In genomic region chr16:30518552-30518951, GRCh38 we compare ENCODE assay signal across 34 cellular contexts. TPM values are rescaled to one million over a fixed set of nuclear protein-coding genes. Genes with fewer than 3 reads are reported as not detected.
DNase-seq lines count a peak whose midpoint lies in the region; ATAC-seq and TF ChIP-seq lines count a peak whose summit lies in the region.
"Had no signal": no experiment of that assay in that cellular context is flagged by ENCODE, and none has a peak within 500 bp of the region (broad histone marks: within the 10 kb centered on the region; RNA-seq: fewer than 3 reads in every experiment).

No MANE protein-coding gene starts in this region.

- no peak overlapping the region for H3K18ac ChIP-seq in neuronal stem cell (ENCODE audit: low read length)

- intact Hi-C loops in HCT116 (cut with micrococcal nuclease) = no loop called here

- no CpG with 5 or more reads among the region's 10 CpGs for WGBS in neuronal stem cell (ENCODE audit: extremely low coverage in 2 of 2, insufficient read length in 2 of 2, insufficient replicate concordance in 1 of 2), 2 donors

- H2BK5ac ChIP-seq in neuronal stem cell (ENCODE audit: low read length) = peak overlapping the region; percentile 53

- H3K27ac ChIP-seq in HCT116 (ENCODE audit: low read depth, low read length) (no peak overlapping the region), neuronal stem cell (replicated peaks; ENCODE audit: low read length) (no peak overlapping the region)
- H3K27ac ChIP-seq: heart right ventricle, right atrium auricular region, spleen had no signal

- no peak overlapping the region for H3K4ac ChIP-seq in neuronal stem cell (ENCODE audit: low read length)

- H3K27me3 ChIP-seq in HCT116 (ENCODE audit: insufficient read depth, low read length) = no peaks in the 10 kb centered on the region
- H3K27me3 ChIP-seq in neuronal stem cell (ENCODE audit: control insufficient read depth in 3 of 3, insufficient read depth in 3 of 3, low read depth in 1 of 3, low read length in 3 of 3) = no peaks in the 10 kb centered on the region
- H3K27me3 ChIP-seq: BE2C, heart right ventricle, right atrium auricular region, spleen had no signal

- no peaks in the 10 kb centered on the region for H4K20me1 ChIP-seq in HCT116 (ENCODE audit: insufficient read depth)

- H2BK12ac ChIP-seq in neuronal stem cell (ENCODE audit: low read length) = no peak overlapping the region

- CTCF ChIA-PET in HCT116 (lab: Charles Lee) = no interaction called here

- H3K4me1 ChIP-seq in HCT116 (ENCODE audit: control insufficient read depth in 1 of 2, insufficient read depth in 2 of 2, low read length in 2 of 2) = 0 out of 4 replicates have a peak, but pooled peaks cover 0 to 5% of the 10 kb centered on the region in 2 experiments
- H3K4me1 ChIP-seq in neuronal stem cell (ENCODE audit: control insufficient read depth in 2 of 2, insufficient read depth in 1 of 2, low read depth in 1 of 2, low read length in 2 of 2) = no peaks in the 10 kb centered on the region
- H3K4me1 ChIP-seq: BE2C, HAP-1, spleen had no signal

- H3K4me3 ChIP-seq in HCT116 (replicated peaks in 1 of 2; ENCODE audit: low read depth in 1 of 2, low read length in 2 of 2) (no peak overlapping the region), neuronal stem cell (ENCODE audit: low read length in 2 of 2) (no peak overlapping the region)
- H3K4me3 ChIP-seq: HAP-1, heart right ventricle, lung, mucosa of descending colon, right atrium auricular region, spleen had no signal

- no peaks in the 10 kb centered on the region for H3K79me1 ChIP-seq in neuronal stem cell (ENCODE audit: low read depth, low read length)

- no peaks in the 10 kb centered on the region for H3K79me2 ChIP-seq in HCT116 (ENCODE audit: insufficient read depth, low read length)

- H3K4me2 ChIP-seq in HCT116 (ENCODE audit: low read length) (no peak overlapping the region), neuronal stem cell (ENCODE audit: insufficient read depth, low read length, poor library complexity, severe bottlenecking) (no peak overlapping the region)

- peak overlapping the region; percentile 70 for H3K27ac Mint-ChIP-seq in activated naive CD4-positive, alpha-beta T cell treated with anti-CD3 and anti-CD28 coated beads, Interleukin-2, amount 50 U/mL, for 24 hours
- peak overlapping the region; percentile 68 for H3K27ac Mint-ChIP-seq in activated naive CD8-positive, alpha-beta T cell treated with anti-CD3 and anti-CD28 coated beads, Interleukin-2, amount 10 ng/mL, durations not matched to agents 7 days and 5 days
- H3K27ac Mint-ChIP-seq: IgD-negative memory B cell had no signal

- no peak for DNase-seq in activated naive CD4-positive, alpha-beta T cell (lab: John Stamatoyannopoulos, UW)
- no peak for DNase-seq in HCT116 (ENCODE audit: low read depth, low spot score)
- DNase-seq in activated naive CD8-positive, alpha-beta T cell treated with anti-CD3 and anti-CD28 coated beads, Interleukin-2, amount 10 ng/mL, durations not matched to agents 7 days and 5 days = no peak
- no peak for DNase-seq in neuronal stem cell (ENCODE audit: low spot score)
- no peak for DNase-seq in NCI-H1417 (lab: John Stamatoyannopoulos, UW)
- no peak for DNase-seq in cerebellar cortex (ENCODE audit: low spot score)
- DNase-seq: ACHN; activated CD4-positive, alpha-beta T cell treated with anti-CD3 and anti-CD28 coated beads for 4 hours; activated effector memory CD4-positive, alpha-beta T cell treated with Interleukin-2 at 50 U/mL for 16 hours; BE2C; Caco-2; cortex of kidney; DMS79 treated with DMSO at 0.1 percent for 48 hours; foreskin fibroblast; heart right ventricle; kidney glomerular epithelial cell; mucosa of descending colon; NCI-H1092 treated with DMSO at 0.1 percent for 48 hours; NCI-H2029; NCI-H526 treated with DMSO at 0.1 percent for 48 hours; spleen; stimulated activated CD4-positive, alpha-beta T cell treated with anti-CD3 and anti-CD28 coated beads, Interleukin-2, amount 100 ng/mL, for 48 hours had no signal

- H3K9ac ChIP-seq in HCT116 (ENCODE audit: low read length) (no peak overlapping the region), neuronal stem cell (ENCODE audit: low read depth, low read length, poor library complexity) (no peak overlapping the region)

- peak overlapping the region; percentile 24 for H2BK15ac ChIP-seq in neuronal stem cell (ENCODE audit: low read length)

- RAD21 ChIA-PET in HCT116 (lab: Charles Lee; ENCODE audit: low non-redundant PET in 1 of 2, low total read pairs in 2 of 2, uncharacterized antibody in 2 of 2, unreplicated experiment in 2 of 2) = no interaction called here

- ATAC-seq in HCT116 = peak; percentile 61
- no peak for ATAC-seq in activated naive CD8-positive, alpha-beta T cell treated with anti-CD3 and anti-CD28 coated beads, Interleukin-2, amount 10 ng/mL, durations not matched to agents 7 days and 5 days (ENCODE audit: low read depth)
- no peak for ATAC-seq in GM18909 (IDR thresholded peaks at IDR 0.05; ENCODE audit: poor library complexity, unreplicated experiment)
- ATAC-seq: esophagus mucosa, heart right ventricle, mucosa of descending colon had no signal

- H4K91ac ChIP-seq in neuronal stem cell (ENCODE audit: low read depth, low read length, poor library complexity) = no peak overlapping the region

- H3K4me3 Mint-ChIP-seq in activated naive CD4-positive, alpha-beta T cell treated with anti-CD3 and anti-CD28 coated beads, Interleukin-2, amount 50 U/mL, for 24 hours = no peak overlapping the region
- no peak overlapping the region for H3K4me3 Mint-ChIP-seq in activated naive CD8-positive, alpha-beta T cell treated with anti-CD3 and anti-CD28 coated beads, Interleukin-2, amount 10 ng/mL, durations not matched to agents 7 days and 5 days
- H3K4me3 Mint-ChIP-seq: neural crest cell; T-helper 1 cell treated with Interleukin-12 subunit alpha and Interleukin-12 subunit beta and Interleukin-4 antibody, amounts not matched to agents 30 μg/mL and 1 μg/mL, for 36 hours had no signal

- H3K27me3 Mint-ChIP-seq in activated naive CD4-positive, alpha-beta T cell treated with anti-CD3 and anti-CD28 coated beads, Interleukin-2, amount 50 U/mL, for 24 hours = no peaks in the 10 kb centered on the region
- no peaks in the 10 kb centered on the region for H3K27me3 Mint-ChIP-seq in activated naive CD8-positive, alpha-beta T cell treated with anti-CD3 and anti-CD28 coated beads, Interleukin-2, amount 10 ng/mL, durations not matched to agents 7 days and 5 days
- H3K27me3 Mint-ChIP-seq: IgD-negative memory B cell had no signal

- H3K9me3 ChIP-seq in HCT116 (ENCODE audit: control insufficient read depth in 1 of 2, insufficient read depth in 1 of 2, low read depth in 1 of 2, low read length in 2 of 2) = no peaks in the 10 kb centered on the region
- H3K9me3 ChIP-seq in neuronal stem cell (replicated peaks in 1 of 2; ENCODE audit: control insufficient read depth in 2 of 2, insufficient read depth in 1 of 2, low read depth in 1 of 2, low read length in 2 of 2) = no peaks in the 10 kb centered on the region
- H3K9me3 ChIP-seq: BE2C, Caco-2, HAP-1, heart right ventricle, mucosa of descending colon, right atrium auricular region, spleen had no signal

- H2AFZ ChIP-seq in HCT116 (ENCODE audit: low read depth, low read length, poor library complexity, severe bottlenecking) = no peak overlapping the region
- no peak overlapping the region for H2AFZ ChIP-seq in neuronal stem cell (ENCODE audit: low read length)

- peak overlapping the region; percentile 65 for H3K23ac ChIP-seq in neuronal stem cell (ENCODE audit: low read depth, low read length, poor library complexity)

- no TSS peak for BruUV-seq in HCT116 (replicated peaks; lab: Mats Ljungman, UMichigan)

- no peak for TF ChIP-seq RAD21 in HCT116 (IDR thresholded peaks at IDR 0.05; ENCODE audit: low read depth)

- peaks cover 4% of the 10 kb centered on the region for H3K4me1 Mint-ChIP-seq in activated naive CD4-positive, alpha-beta T cell treated with anti-CD3 and anti-CD28 coated beads, Interleukin-2, amount 50 U/mL, for 24 hours
- peaks cover 30% of the 10 kb centered on the region for H3K4me1 Mint-ChIP-seq in activated naive CD8-positive, alpha-beta T cell treated with anti-CD3 and anti-CD28 coated beads, Interleukin-2, amount 10 ng/mL, durations not matched to agents 7 days and 5 days
- H3K4me1 Mint-ChIP-seq: IgD-negative memory B cell, neural crest cell had no signal

- no peaks in the 10 kb centered on the region for H3K9me3 Mint-ChIP-seq in activated naive CD4-positive, alpha-beta T cell treated with anti-CD3 and anti-CD28 coated beads, Interleukin-2, amount 50 U/mL, for 24 hours
- no peaks in the 10 kb centered on the region for H3K9me3 Mint-ChIP-seq in activated naive CD8-positive, alpha-beta T cell treated with anti-CD3 and anti-CD28 coated beads, Interleukin-2, amount 10 ng/mL, durations not matched to agents 7 days and 5 days
- H3K9me3 Mint-ChIP-seq: IgD-negative memory B cell; neural crest cell; T-helper 1 cell treated with Interleukin-12 subunit alpha and Interleukin-12 subunit beta and Interleukin-4 antibody, amounts not matched to agents 30 μg/mL and 1 μg/mL, for 36 hours had no signal

- H3K36me3 ChIP-seq in HCT116 (ENCODE audit: control insufficient read depth in 1 of 2, insufficient read depth in 2 of 2, low read length in 2 of 2) = no peaks in the 10 kb centered on the region
- H3K36me3 ChIP-seq in neuronal stem cell (replicated peaks in 1 of 2; ENCODE audit: control insufficient read depth in 2 of 2, insufficient read depth in 2 of 2, low read length in 2 of 2) = no peaks in the 10 kb centered on the region
- H3K36me3 ChIP-seq: BE2C, HAP-1, right atrium auricular region had no signal

- H3K9me2 ChIP-seq in HCT116 (ENCODE audit: insufficient read depth) = no peaks in the 10 kb centered on the region

- no peak overlapping the region for H3K14ac ChIP-seq in neuronal stem cell (ENCODE audit: low read length)

- no peak overlapping the region for H2BK120ac ChIP-seq in neuronal stem cell (ENCODE audit: low read depth, low read length)

- no peak overlapping the region for H4K8ac ChIP-seq in neuronal stem cell (ENCODE audit: low read depth, low read length)

- no peak for TF ChIP-seq POLR2A in HCT116 (IDR thresholded peaks at IDR 0.05; ENCODE audit: borderline replicate concordance, extremely low read depth, insufficient read depth, insufficient read length)

- H2AK5ac ChIP-seq in neuronal stem cell (ENCODE audit: low read depth, low read length) = no peak overlapping the region

- H3K36me3 Mint-ChIP-seq in activated naive CD4-positive, alpha-beta T cell treated with anti-CD3 and anti-CD28 coated beads, Interleukin-2, amount 50 U/mL, for 24 hours = peaks cover 23% of the 10 kb centered on the region
- peaks cover 49% of the 10 kb centered on the region for H3K36me3 Mint-ChIP-seq in activated naive CD8-positive, alpha-beta T cell treated with anti-CD3 and anti-CD28 coated beads, Interleukin-2, amount 10 ng/mL, durations not matched to agents 7 days and 5 days

- peak in 1 of 3 experiments; percentile 10; a peak in 1 of 6 replicates for TF ChIP-seq CTCF in HCT116 (IDR thresholded peaks at IDR 0.05 in 2 of 3, conservative IDR thresholded peaks at IDR 0.05 in 1 of 3; ENCODE audit: borderline replicate concordance in 1 of 3, insufficient read depth in 1 of 3, low read depth in 2 of 3, low read length in 2 of 3)

- POLR2A ChIA-PET in HCT116 (lab: Charles Lee) = no interaction called here
- POLR2A ChIA-PET in activated naive CD8-positive, alpha-beta T cell treated with anti-CD3 and anti-CD28 coated beads, Interleukin-2, amount 10 ng/mL, durations not matched to agents 7 days and 5 days (lab: Charles Lee) = interaction anchor here (0.6 to 3.5 kb wide), 9 partner anchors 8 to 91 kb away, joined by 3 to 18 read pairs (median 4); partner anchors contain the start of genes DCTPP1, ZNF747 and ZNF785

RNA-seq across cellular contexts. Expression of gene ZNF768, which starts 7.8 kb away (rescaled TPM):
- 48.8 TPM for total RNA-seq in HCT116 (2021; ENCODE audit: unreplicated experiment)
- 47.0 and 49.7 TPM in 2 replicates for polyA plus RNA-seq in HCT116 (2012)
- 1 to 10 TPM; 7.4 to 8.1 TPM for total RNA-seq in activated naive CD8-positive, alpha-beta T cell treated with anti-CD3 and anti-CD28 coated beads, Interleukin-2, amount 10 ng/mL, durations not matched to agents 7 days and 5 days
- polyA plus RNA-seq in neuronal stem cell (2013, experiment 1 of 2) = 48.2 TPM
- 46.8 TPM for polyA plus RNA-seq in neuronal stem cell (2013, experiment 2 of 2)

RNA-seq across cellular contexts. Expression of gene ZNF747, which starts 16.1 kb away (rescaled TPM):
- 2.1 TPM for total RNA-seq in HCT116 (2021; ENCODE audit: unreplicated experiment)
- polyA plus RNA-seq in HCT116 (2012) = 0.67 and 1.6 TPM in 2 replicates
- total RNA-seq in activated naive CD8-positive, alpha-beta T cell treated with anti-CD3 and anti-CD28 coated beads, Interleukin-2, amount 10 ng/mL, durations not matched to agents 7 days and 5 days = 10 to 100 TPM; 11.9 to 12.5 TPM
- 6.9 TPM for polyA plus RNA-seq in neuronal stem cell (2013, experiment 1 of 2)
- polyA plus RNA-seq in neuronal stem cell (2013, experiment 2 of 2) = 6.8 TPM

RNA-seq across cellular contexts. Expression of gene ZNF764, which starts 39.6 kb away (rescaled TPM):
- 9.1 TPM for total RNA-seq in HCT116 (2021; ENCODE audit: unreplicated experiment)
- 2.5 and 4.0 TPM in 2 replicates for polyA plus RNA-seq in HCT116 (2012)
- total RNA-seq in activated naive CD8-positive, alpha-beta T cell treated with anti-CD3 and anti-CD28 coated beads, Interleukin-2, amount 10 ng/mL, durations not matched to agents 7 days and 5 days = 10 to 100 TPM; 20.9 to 23.3 TPM
- 7.9 TPM for polyA plus RNA-seq in neuronal stem cell (2013, experiment 1 of 2)
- polyA plus RNA-seq in neuronal stem cell (2013, experiment 2 of 2) = 8.0 TPM

RNA-seq across cellular contexts. Expression of gene ITGAL, which starts 46.0 kb away (rescaled TPM):
- 1.4 TPM for total RNA-seq in HCT116 (2021; ENCODE audit: unreplicated experiment)
- 0.03 and 0.26 TPM in 2 replicates for polyA plus RNA-seq in HCT116 (2012)
- 100 to 1,000 TPM; 662 to 664 TPM for total RNA-seq in activated naive CD8-positive, alpha-beta T cell treated with anti-CD3 and anti-CD28 coated beads, Interleukin-2, amount 10 ng/mL, durations not matched to agents 7 days and 5 days
- 0.08 TPM for polyA plus RNA-seq in neuronal stem cell (2013, experiment 1 of 2)
- 0.17 TPM for polyA plus RNA-seq in neuronal stem cell (2013, experiment 2 of 2)
- total RNA-seq: bronchial epithelial cell, neural crest cell, RPMI7951, SK-MEL-5 had no signal

RNA-seq across cellular contexts. Expression of gene ZNF688, which starts 53.0 kb away (rescaled TPM):
- 3.6 TPM for total RNA-seq in HCT116 (2021; ENCODE audit: unreplicated experiment)
- polyA plus RNA-seq in HCT116 (2012) = 1.8 and 2.3 TPM in 2 replicates
- total RNA-seq in activated naive CD8-positive, alpha-beta T cell treated with anti-CD3 and anti-CD28 coated beads, Interleukin-2, amount 10 ng/mL, durations not matched to agents 7 days and 5 days = 10 to 100 TPM; 17.8 to 18.3 TPM
- polyA plus RNA-seq in neuronal stem cell (2013, experiment 1 of 2) = 6.6 TPM
- polyA plus RNA-seq in neuronal stem cell (2013, experiment 2 of 2) = 7.2 TPM
